ENCODE assay signal across 8 cellular contexts in genomic region chr1:222713091-222714012, GRCh38. TPM values are rescaled to one million over a fixed set of nuclear protein-coding genes. Genes with fewer than 3 reads are reported as not detected.
DNase-seq lines count a peak whose midpoint lies in the region; ATAC-seq and TF ChIP-seq lines count a peak whose summit lies in the region.

No MANE protein-coding gene starts in this region.

- intact Hi-C loops in heart right ventricle (cut with DNase I) (loop anchor here in 5 of 10 donors (1.0 to 10.0 kb wide), 4 partner anchors 69 to 249 kb away; no protein-coding TSS in a partner anchor), posterior vena cava (cut with DNase I) (no loop called here)

- ATAC-seq in HG02870 (IDR thresholded peaks at IDR 0.05; ENCODE audit: unreplicated experiment) (peak; percentile 55), T-cell (replicated peaks in 1 of 4) (peak; percentile 74 to 81 (median 74)), heart right ventricle (peak; percentile 85 to 92 (median 90))

- no peaks in the 10 kb centered on the region for H3K27me3 ChIP-seq in heart right ventricle

- no peak for TF ChIP-seq CTCF in GM13976 (IDR thresholded peaks at IDR 0.05; ENCODE audit: borderline replicate concordance, control extremely low read depth, extremely low read depth, insufficient read depth, missing control alignments)
- TF ChIP-seq CTCF in heart right ventricle (IDR thresholded peaks at IDR 0.05), result no peak

- H3K36me3 Mint-ChIP-seq in T-cell, result peaks cover 29% of the 10 kb centered on the region

- CTCF ChIA-PET in T-cell (lab: Charles Lee), result interaction anchor here (0.6 to 2.6 kb wide), 8 partner anchors 19 to 376 kb away, joined by 3 to 17 read pairs (median 4); partner anchors contain the start of gene TAF1A (in 1 of the 2)

- POLR2A ChIA-PET in T-cell (lab: Charles Lee), result interaction anchor here (0.5 to 1.9 kb wide), 7 partner anchors 49 to 1009 kb away, joined by 3 to 9 read pairs (median 5); partner anchors contain the start of gene TAF1A (in 1 of the 2)

- H3K4me3 Mint-ChIP-seq in T-cell, result peak overlapping the region; percentile 93 to 99 (median 96)

- DNase-seq in GM13976 (ENCODE audit: low spot score), result peak; percentile 86
- peak; percentile 94 for DNase-seq in NCI-H146 (lab: John Stamatoyannopoulos, UW)
- peak; percentile 84 to 98 (median 93) for DNase-seq in T-cell
- peak; percentile 95 for DNase-seq in amniotic epithelial cell (ENCODE audit: low read depth)
- peak; percentile 92 to 94 for DNase-seq in heart right ventricle
- peak; percentile 98 for DNase-seq in posterior vena cava (ENCODE audit: low spot score)
- peak; percentile 96 for DNase-seq in ureter (ENCODE audit: low spot score)

- no peaks in the 10 kb centered on the region for H3K9me3 ChIP-seq in heart right ventricle

- H3K36me3 ChIP-seq in heart right ventricle, result peaks cover 0 to 37% (median 17%) of the 10 kb centered on the region in 9 donors

- no peaks in the 10 kb centered on the region for H3K9me3 Mint-ChIP-seq in T-cell

- no peaks in the 10 kb centered on the region for H3K27me3 Mint-ChIP-seq in T-cell

- H3K27ac Mint-ChIP-seq in T-cell, result peak overlapping the region; percentile 99 to 100

- peaks cover 59 to 67% (median 62%) of the 10 kb centered on the region in 3 donors for H3K4me1 Mint-ChIP-seq in T-cell

- WGBS in heart right ventricle, 2 donors, result 0 to 1% methylated on average over 39 of the region's 39 CpGs

- H3K4me3 ChIP-seq in heart right ventricle, result peak overlapping the region; percentile 57 to 97 (median 90)

- peaks cover 0 to 40% (median 28%) of the 10 kb centered on the region in 9 donors for H3K4me1 ChIP-seq in heart right ventricle

- H3K27ac ChIP-seq in heart right ventricle, result peak overlapping the region; percentile 92 to 99 (median 94)

- in situ Hi-C loops in GM13976 (cut with MboI; ENCODE audit: low sequenced_read_pairs, unreplicated experiment), result no loop called here

RNA-seq across cellular contexts. Expression of gene BROX, which starts 1.0 kb away (rescaled TPM):
- total RNA-seq in T-cell, result 10 to 100 TPM; 45.3 to 53.9 (median 52.0) TPM
- 10 to 100 TPM; 26.5 to 40.5 (median 34.5) TPM for total RNA-seq in heart right ventricle
- 10 to 100 TPM in 1 of 2 donors, 1 to 10 TPM in 1; 8.9 to 11.7 TPM for polyA plus RNA-seq in heart right ventricle
- 10 to 100 TPM; 33.3 to 34.7 TPM for total RNA-seq in posterior vena cava
- 55.4 TPM for total RNA-seq in ureter

RNA-seq across cellular contexts. Expression of gene AIDA, which starts 1.1 kb away (rescaled TPM):
- total RNA-seq in T-cell, result 10 to 100 TPM; 43.4 to 59.4 (median 52.7) TPM
- total RNA-seq in heart right ventricle, result 10 to 100 TPM; 37.4 to 68.4 (median 47.0) TPM
- polyA plus RNA-seq in heart right ventricle, result 10 to 100 TPM; 29.5 to 37.1 TPM
- total RNA-seq in posterior vena cava, result 100 to 1,000 TPM; 106 to 136 TPM
- total RNA-seq in ureter, result 56.5 TPM

RNA-seq across cellular contexts. Expression of gene FAM177B, which starts 23.6 kb away (rescaled TPM):
- 1 to 10 TPM in 2 of 5 donors, under 1 TPM in 3; 0.58 to 3.3 (median 0.60) TPM for total RNA-seq in T-cell
- total RNA-seq in heart right ventricle, result not detected
- under 1 TPM in 1 of 2 donors, not detected in 1; 0.06 TPM for polyA plus RNA-seq in heart right ventricle
- not detected for total RNA-seq in posterior vena cava
- 0.44 TPM for total RNA-seq in ureter

Comparison
In these comparisons a context has a peak if more than half of its experiments do, and no peak if none do; other contexts are left out.
1. Peak in every context shown above with its lines: DNase-seq, ATAC-seq, H3K4me3 ChIP-seq and H3K27ac ChIP-seq.